In genomic region chr18:74797577-74798151, GRCh38 we compare ENCODE assay signal across 9 cellular contexts.
DNase-seq lines count a peak whose midpoint lies in the region; ATAC-seq, FAIRE-seq and TF ChIP-seq lines count a peak whose summit lies in the region.
"Had no signal": no experiment of that assay in that cellular context is flagged by ENCODE, and none has a peak within 500 bp of the region (broad histone marks: within the 10 kb centered on the region; RNA-seq: fewer than 3 reads in every experiment).

No MANE protein-coding gene starts in this region.

- no peaks in the 10 kb centered on the region for H3K36me3 ChIP-seq in cardiac muscle cell
- no peaks in the 10 kb centered on the region for H3K36me3 ChIP-seq in left lung

- H3K4me1 ChIP-seq in cardiac muscle cell (ENCODE audit: low read depth): peaks cover 20% of the 10 kb centered on the region
- H3K4me1 ChIP-seq in left lung: peaks cover 0 to 4% of the 10 kb centered on the region in 2 donors

- H3K27ac Mint-ChIP-seq in central memory CD8-positive, alpha-beta T cell (ENCODE audit: low read depth): peak overlapping the region; percentile 16

- ATAC-seq in Right ventricle myocardium inferior: no peak
- peak; percentile 30 for ATAC-seq in HG03108 (IDR thresholded peaks at IDR 0.05; ENCODE audit: unreplicated experiment)
- no peak for ATAC-seq in central memory CD8-positive, alpha-beta T cell (replicated peaks; ENCODE audit: extremely low read depth, poor library complexity, severe bottlenecking)
- no peak for ATAC-seq in left lung

- H3K36me3 Mint-ChIP-seq in central memory CD8-positive, alpha-beta T cell (ENCODE audit: insufficient read depth): peaks cover 4% of the 10 kb centered on the region

- H3K27me3 ChIP-seq in cardiac muscle cell: no peaks in the 10 kb centered on the region
- H3K27me3 ChIP-seq in left lung: no peaks in the 10 kb centered on the region

- H3K4me1 Mint-ChIP-seq in central memory CD8-positive, alpha-beta T cell: peaks cover 17% of the 10 kb centered on the region

- no peak overlapping the region for H3K4me3 ChIP-seq in cardiac muscle cell
- H3K4me3 ChIP-seq in left lung: no peak overlapping the region

- intact Hi-C loops in Right ventricle myocardium inferior (cut with DNase I): no loop called here
- intact Hi-C loops in left lung (cut with DNase I): no loop called here

- H3K27ac ChIP-seq in cardiac muscle cell (peak overlapping the region; percentile 94), left lung (no peak overlapping the region)

- H3K4me3 Mint-ChIP-seq in central memory CD8-positive, alpha-beta T cell: no peak overlapping the region

- no peak for FAIRE-seq in urothelium cell line (lab: Jason Lieb, UNC)

- DNase-seq in cardiac muscle cell (ENCODE audit: low read depth in 1 of 2, low spot score in 1 of 2): no peak
- DNase-seq in Right ventricle myocardium inferior (ENCODE audit: missing footprints): no peak
- no peak for DNase-seq in central memory CD8-positive, alpha-beta T cell (ENCODE audit: low spot score in 2 of 2)
- DNase-seq in left lung: no peak
- DNase-seq in urothelium cell line (ENCODE audit: low spot score): no peak
- DNase-seq in anterior cingulate cortex (lab: John Stamatoyannopoulos, UW): no peak
- DNase-seq in NCI-H2107 treated with DMSO at 0.1 percent for 48 hours (lab: John Stamatoyannopoulos, UW; ENCODE audit: unreplicated experiment): no peak
- DNase-seq: RPMI8226 had no signal

- H3K27me3 Mint-ChIP-seq in central memory CD8-positive, alpha-beta T cell: no peaks in the 10 kb centered on the region

- no peaks in the 10 kb centered on the region for H3K9me3 Mint-ChIP-seq in central memory CD8-positive, alpha-beta T cell

- TF ChIP-seq CTCF in cardiac muscle cell (IDR thresholded peaks at IDR 0.05; ENCODE audit: low read depth, low read length) (no peak), left lung (IDR thresholded peaks at IDR 0.05) (no peak)

- no peaks in the 10 kb centered on the region for H3K9me3 ChIP-seq in cardiac muscle cell (ENCODE audit: low read depth)
- H3K9me3 ChIP-seq in left lung: no peaks in the 10 kb centered on the region
